Comparison of ENCODE assay signal across 8 cellular contexts in genomic region chr15:78507831-78508160, GRCh38. TPM values are rescaled to one million over a fixed set of nuclear protein-coding genes. Genes with fewer than 3 reads are reported as not detected.
DNase-seq lines count a peak whose midpoint lies in the region; ATAC-seq and TF ChIP-seq lines count a peak whose summit lies in the region.

No MANE protein-coding gene starts in this region.

- peak overlapping the region; percentile 84 for H3K27ac Mint-ChIP-seq in activated T-helper 17 cell treated with anti-CD3 and anti-CD28 coated beads, Interleukin-2, amount 50 U/mL, for 72 hours

- H3K27ac ChIP-seq in spleen = peak overlapping the region in 5 of 8 donors; percentile 33 to 70 (median 65)

- peaks cover 0 to 31% (median 0%) of the 10 kb centered on the region in 7 donors for H3K27me3 ChIP-seq in spleen (replicated peaks in 1 of 7)

- peaks cover 16% of the 10 kb centered on the region for H3K4me1 Mint-ChIP-seq in activated T-helper 17 cell treated with anti-CD3 and anti-CD28 coated beads, Interleukin-2, amount 50 U/mL, for 72 hours

- no peaks in the 10 kb centered on the region for H3K9me3 ChIP-seq in spleen

- H3K9me3 Mint-ChIP-seq in activated T-helper 17 cell treated with anti-CD3 and anti-CD28 coated beads, Interleukin-2, amount 50 U/mL, for 72 hours = no peaks in the 10 kb centered on the region

- H3K36me3 ChIP-seq in spleen = no peaks in the 10 kb centered on the region

- TF ChIP-seq POLR2A in spleen (IDR thresholded peaks at IDR 0.05) = no peak

- DNase-seq in spleen (no peak), epidermal melanocyte (ENCODE audit: insufficient read length, low spot score) (no peak), HuH-7 (ENCODE audit: low spot score) (no peak)

- peak overlapping the region; percentile 66 for H3K4me3 ChIP-seq in iPS-11a (ENCODE audit: low read depth, low read length)
- peak overlapping the region; percentile 60 to 89 (median 78) for H3K4me3 ChIP-seq in spleen

- 1 to 3% (median 2%) methylated on average over 9 to 13 of the region's 13 CpGs for WGBS in spleen, 5 donors

- peak in 1 of 11 experiments; percentile 0 for TF ChIP-seq CTCF in spleen (IDR thresholded peaks at IDR 0.05 in 8 of 11, conservative IDR thresholded peaks at IDR 0.05 in 3 of 11)

- H3K27me3 Mint-ChIP-seq in activated T-helper 17 cell treated with anti-CD3 and anti-CD28 coated beads, Interleukin-2, amount 50 U/mL, for 72 hours = no peaks in the 10 kb centered on the region

- H3K4me3 Mint-ChIP-seq in activated T-helper 17 cell treated with anti-CD3 and anti-CD28 coated beads, Interleukin-2, amount 50 U/mL, for 72 hours = peak overlapping the region; percentile 95

- ATAC-seq in GM19035 (IDR thresholded peaks at IDR 0.05; ENCODE audit: unreplicated experiment) (peak; percentile 35), HG03045 (IDR thresholded peaks at IDR 0.05; ENCODE audit: unreplicated experiment) (peak; percentile 28), HG03108 (IDR thresholded peaks at IDR 0.05; ENCODE audit: unreplicated experiment) (no peak)
- peak; percentile 34 for ATAC-seq in activated T-helper 17 cell treated with anti-CD3 and anti-CD28 coated beads, Interleukin-2, amount 50 U/mL, for 72 hours (replicated peaks)

- no peaks in the 10 kb centered on the region for H3K36me3 Mint-ChIP-seq in activated T-helper 17 cell treated with anti-CD3 and anti-CD28 coated beads, Interleukin-2, amount 50 U/mL, for 72 hours (ENCODE audit: low read depth)

- H3K4me1 ChIP-seq in spleen = peaks cover 0 to 23% (median 15%) of the 10 kb centered on the region in 6 donors

- intact Hi-C loops in spleen (cut with DNase I; ENCODE audit: low total_unique reads) = no loop called here

RNA-seq across cellular contexts. Expression of gene HYKK, which starts 0.4 kb away (rescaled TPM):
- 1 to 10 TPM in 1 of 2 donors, under 1 TPM in 1; 0.91 to 1.2 TPM for total RNA-seq in activated T-helper 17 cell treated with anti-CD3 and anti-CD28 coated beads, Interleukin-2, amount 50 U/mL, for 72 hours
- total RNA-seq in spleen = 1 to 10 TPM; 1.5 to 4.7 (median 2.5) TPM
- 1 to 10 TPM; 1.1 to 1.5 (median 1.2) TPM for polyA plus RNA-seq in spleen

RNA-seq across cellular contexts. Expression of gene PSMA4, which starts 32.4 kb away (rescaled TPM):
- total RNA-seq in activated T-helper 17 cell treated with anti-CD3 and anti-CD28 coated beads, Interleukin-2, amount 50 U/mL, for 72 hours = 100 to 1,000 TPM; 140 to 270 TPM
- 100 to 1,000 TPM in 6 of 7 donors, 10 to 100 TPM in 1; 99.0 to 128 (median 110) TPM for total RNA-seq in spleen
- 100 to 1,000 TPM; 176 to 243 (median 207) TPM for polyA plus RNA-seq in spleen

RNA-seq across cellular contexts. Expression of gene CHRNA5, which starts 57.5 kb away (rescaled TPM):
- total RNA-seq in activated T-helper 17 cell treated with anti-CD3 and anti-CD28 coated beads, Interleukin-2, amount 50 U/mL, for 72 hours = 10 to 100 TPM in 1 of 2 donors, 1 to 10 TPM in 1; 5.9 to 14.1 TPM
- total RNA-seq in spleen = 1 to 10 TPM in 2 of 7 donors, under 1 TPM in 5; 0.39 to 2.2 (median 0.64) TPM
- under 1 TPM; 0.11 to 0.24 (median 0.19) TPM for polyA plus RNA-seq in spleen
